18 cellular contexts compared by ENCODE assay signal in genomic region chr9:119761737-119762136, GRCh38.
A peak's percentile ranks its signal among the peaks of the same experiment; 100 is the strongest.
DNase-seq lines count a peak whose midpoint lies in the region; ATAC-seq and TF ChIP-seq lines count a peak whose summit lies in the region.
"Had no signal": no experiment of that assay in that cellular context is flagged by ENCODE, and none has a peak within 500 bp of the region (broad histone marks: within the 10 kb centered on the region; RNA-seq: fewer than 3 reads in every experiment).

No MANE protein-coding gene starts in this region.

- H3K79me2 ChIP-seq in osteoblast (ENCODE audit: insufficient read depth, low read length): no peaks in the 10 kb centered on the region

- peak overlapping the region in 5 of 11 experiments; percentile 23 to 46 (median 24); a peak in 6 of 22 replicates for H3K9ac ChIP-seq in BLaER1 treated with 17β-estradiol and CSF1 and Interleukin-3, amounts not matched to agents 10 nM and 100 nM

- DNase-seq in NAMALWA (ENCODE audit: low spot score) (peak; percentile 35), germinal center (ENCODE audit: low spot score) (peak; percentile 46), osteoblast (ENCODE audit: insufficient read length, low spot score, missing footprints) (peak; percentile 25), osteocyte (ENCODE audit: extremely low spot score, unreplicated experiment) (no peak), NCI-H1930 (lab: John Stamatoyannopoulos, UW) (no peak), NOMO-1 (lab: John Stamatoyannopoulos, UW; ENCODE audit: unreplicated experiment in 2 of 2) (no peak)
- DNase-seq: GF-D8, KBM-7, NCI-H1105 treated with DMSO at 0.1 percent for 48 hours, NCI-H1694, NCI-H524, SJCRH30, SW 1271 had no signal

- no peaks in the 10 kb centered on the region for H4K20me1 ChIP-seq in BLaER1 treated with 17β-estradiol and CSF1 and Interleukin-3, amounts not matched to agents 10 nM and 100 nM
- no peaks in the 10 kb centered on the region for H4K20me1 ChIP-seq in osteoblast (ENCODE audit: insufficient read depth, low read length)

- peak overlapping the region in 10 of 11 experiments; percentile 20 to 74 (median 64); a peak in 19 of 22 replicates for H3K4me2 ChIP-seq in BLaER1 treated with 17β-estradiol and CSF1 and Interleukin-3, amounts not matched to agents 10 nM and 100 nM
- H3K4me2 ChIP-seq in osteoblast (ENCODE audit: insufficient read depth, low read length): no peak overlapping the region
- H3K4me2 ChIP-seq: A549 had no signal

- H3K27me3 Mint-ChIP-seq in osteocyte (ENCODE audit: unreplicated experiment): no peaks in the 10 kb centered on the region

- peak overlapping the region in 2 of 10 experiments; percentile 3 to 10; a peak in 1 of 20 replicates for H3K4me3 ChIP-seq in BLaER1 treated with 17β-estradiol and CSF1 and Interleukin-3, amounts not matched to agents 10 nM and 100 nM
- H3K4me3 ChIP-seq in osteoblast (ENCODE audit: insufficient read depth, low read length): no peak overlapping the region
- H3K4me3 ChIP-seq: A549, SJCRH30 had no signal

- no peak for ATAC-seq in HG03521 (IDR thresholded peaks at IDR 0.05; ENCODE audit: unreplicated experiment)
- ATAC-seq: A549, Panc1 had no signal

- H3K27me3 ChIP-seq in BLaER1 treated with 17β-estradiol and CSF1 and Interleukin-3, amounts not matched to agents 10 nM and 100 nM: no peaks in the 10 kb centered on the region
- no peaks in the 10 kb centered on the region for H3K27me3 ChIP-seq in osteoblast (ENCODE audit: insufficient read depth, low read length)
- H3K27me3 ChIP-seq: SJCRH30 had no signal

- TF ChIP-seq CTCF in osteoblast (IDR thresholded peaks at IDR 0.05; ENCODE audit: extremely low read depth, low read depth, low read length) (no peak), osteocyte (IDR thresholded peaks at IDR 0.05) (no peak)

- no peak overlapping the region for H3K4me3 Mint-ChIP-seq in osteocyte (ENCODE audit: unreplicated experiment)

- H3K9me3 ChIP-seq in BLaER1 treated with 17β-estradiol and CSF1 and Interleukin-3, amounts not matched to agents 10 nM and 100 nM (replicated peaks in 1 of 11): no peaks in the 10 kb centered on the region; a peak in 1 of 22 replicates
- H3K9me3 ChIP-seq in osteoblast (ENCODE audit: low read depth, low read length): no peaks in the 10 kb centered on the region
- H3K9me3 ChIP-seq: A549, SJCRH30 had no signal

- H3K36me3 ChIP-seq in BLaER1 treated with 17β-estradiol and CSF1 and Interleukin-3, amounts not matched to agents 10 nM and 100 nM: no peaks in the 10 kb centered on the region
- no peaks in the 10 kb centered on the region for H3K36me3 ChIP-seq in osteoblast (ENCODE audit: insufficient read depth, low read length)
- H3K36me3 ChIP-seq: SJCRH30 had no signal

- H3K27ac ChIP-seq in BLaER1 treated with 17β-estradiol and CSF1 and Interleukin-3, amounts not matched to agents 10 nM and 100 nM: peak overlapping the region in 8 of 11 experiments; percentile 48 to 73 (median 64); a peak in 16 of 22 replicates
- no peak overlapping the region for H3K27ac ChIP-seq in osteoblast (ENCODE audit: low read depth, low read length)
- H3K27ac ChIP-seq: A549, C4-2B, SJCRH30 had no signal

- no peaks in the 10 kb centered on the region for H3K36me3 Mint-ChIP-seq in osteocyte (ENCODE audit: unreplicated experiment)

- H2AFZ ChIP-seq in osteoblast (ENCODE audit: low read length): no peak overlapping the region

- no peak overlapping the region for H3K27ac Mint-ChIP-seq in osteocyte (ENCODE audit: unreplicated experiment)

- peaks cover 12 to 56% (median 29%) of the 10 kb centered on the region in 10 experiments; a peak in 19 of 20 replicates for H3K4me1 ChIP-seq in BLaER1 treated with 17β-estradiol and CSF1 and Interleukin-3, amounts not matched to agents 10 nM and 100 nM
- no peaks in the 10 kb centered on the region for H3K4me1 ChIP-seq in osteoblast (ENCODE audit: insufficient read depth, low read length)
- H3K4me1 ChIP-seq: A549 had no signal

- H3K4me1 Mint-ChIP-seq in osteocyte (ENCODE audit: unreplicated experiment): no peaks in the 10 kb centered on the region

- no peaks in the 10 kb centered on the region for H3K9me3 Mint-ChIP-seq in osteocyte (ENCODE audit: unreplicated experiment)

Comparison
In these comparisons a context has a peak if more than half of its experiments do, and no peak if none do; other contexts are left out.
1. DNase-seq: peak in NAMALWA (single experiment), germinal center (single experiment) and osteoblast (single experiment); none in osteocyte (single experiment), NCI-H1930 (0 of 2) and NOMO-1 (0 of 2).